12 cellular contexts compared by ENCODE assay signal in the genomic region with DNA sequence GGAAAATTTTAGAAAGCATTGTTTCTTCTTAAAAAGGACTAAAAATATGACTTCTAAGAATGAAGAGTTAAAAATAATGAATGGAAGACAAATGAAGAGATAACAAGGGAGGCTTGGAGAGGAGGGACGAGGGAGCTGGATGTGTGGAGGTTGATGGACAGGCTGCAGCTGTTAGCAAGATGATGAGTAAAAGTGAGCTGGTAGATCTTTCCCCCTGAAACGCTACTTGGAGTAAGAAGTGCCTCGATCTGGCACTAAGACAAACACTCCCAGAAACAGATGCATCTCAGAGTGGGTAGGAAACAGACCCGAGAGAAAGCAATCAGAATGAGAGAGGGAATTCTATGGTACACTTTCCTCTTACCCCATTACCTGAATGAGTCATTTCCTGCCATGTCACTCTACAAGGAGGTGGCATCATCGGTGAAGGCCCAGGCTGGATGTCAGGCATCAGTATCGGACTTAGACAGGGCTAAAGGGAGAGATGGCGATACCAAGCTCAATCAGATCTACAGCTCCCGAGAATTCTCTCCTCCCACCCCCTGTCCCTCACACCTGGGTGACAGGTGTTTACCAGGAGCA.
A peak's percentile ranks its signal among the peaks of the same experiment; 100 is the strongest.
DNase-seq lines count a peak whose midpoint lies in the region; ATAC-seq and TF ChIP-seq lines count a peak whose summit lies in the region.
"Had no signal": no experiment of that assay in that cellular context is flagged by ENCODE, and none has a peak within 500 bp of the region (broad histone marks: within the 10 kb centered on the region; RNA-seq: fewer than 3 reads in every experiment).

No MANE protein-coding gene starts in this region.

- CTCF ChIA-PET in MCF 10A (lab: Yijun Ruan, JAX) (interaction anchor here (0.9 to 4.4 kb wide), 8 partner anchors 12 to 436 kb away, joined by 3 to 23 read pairs (median 4); no protein-coding TSS in a partner anchor), WTC11 (lab: Charles Lee) (interaction anchor here (1.4 kb wide), 1 partner anchor 13 kb away, joined by 4 read pairs; no protein-coding TSS in a partner anchor)
- CTCF ChIA-PET in CD4-positive, alpha-beta memory T cell (lab: Charles Lee; ENCODE audit: partially characterized antibody), result no interaction called here

- H3K4me1 Mint-ChIP-seq in MCF 10A (ENCODE audit: insufficient read depth, unreplicated experiment), result peaks cover 21% of the 10 kb centered on the region
- no peaks in the 10 kb centered on the region for H3K4me1 Mint-ChIP-seq in WTC11
- H3K4me1 Mint-ChIP-seq in CD4-positive, alpha-beta memory T cell, result no peaks in the 10 kb centered on the region
- H3K4me1 Mint-ChIP-seq in chondrocyte (ENCODE audit: low read depth), result no peaks in the 10 kb centered on the region

- H3K36me3 ChIP-seq in breast epithelium, result no peaks in the 10 kb centered on the region
- no peaks in the 10 kb centered on the region for H3K36me3 ChIP-seq in CD4-positive, alpha-beta memory T cell (ENCODE audit: insufficient read depth, low read length)
- H3K36me3 ChIP-seq: esophagus squamous epithelium, right atrium auricular region had no signal

- ATAC-seq in HG03378 (IDR thresholded peaks at IDR 0.05; ENCODE audit: unreplicated experiment) (peak; percentile 69), WTC11 (no peak)

- no TSS peak for BruUV-seq in MCF 10A (replicated peaks; lab: Mats Ljungman, UMichigan)

- peaks cover 7% of the 10 kb centered on the region for H3K9me3 Mint-ChIP-seq in MCF 10A (ENCODE audit: unreplicated experiment)
- peaks cover 5% of the 10 kb centered on the region; the same call in 1 of the 2 replicates for H3K9me3 Mint-ChIP-seq in WTC11
- H3K9me3 Mint-ChIP-seq in CD4-positive, alpha-beta memory T cell, result peaks cover 0 to 14% (median 7%) of the 10 kb centered on the region in 8 donors
- no peaks in the 10 kb centered on the region for H3K9me3 Mint-ChIP-seq in chondrocyte (ENCODE audit: low read depth)
- H3K9me3 Mint-ChIP-seq: activated CD4-positive, alpha-beta memory T cell treated with anti-CD3 and anti-CD28 coated beads for 36 hours had no signal

- H3K4me3 Mint-ChIP-seq in MCF 10A (ENCODE audit: unreplicated experiment) (no peak overlapping the region), WTC11 (no peak overlapping the region), chondrocyte (ENCODE audit: unreplicated experiment) (no peak overlapping the region)
- H3K4me3 Mint-ChIP-seq in CD4-positive, alpha-beta memory T cell, result no peak overlapping the region
- H3K4me3 Mint-ChIP-seq: activated CD4-positive, alpha-beta memory T cell treated with anti-CD3 and anti-CD28 coated beads for 36 hours had no signal

- no peaks in the 10 kb centered on the region for H3K4me1 ChIP-seq in breast epithelium
- H3K4me1 ChIP-seq in CD4-positive, alpha-beta memory T cell (ENCODE audit: insufficient read depth, low read length), result no peaks in the 10 kb centered on the region
- H3K4me1 ChIP-seq: esophagus squamous epithelium, right atrium auricular region had no signal

- H3K27me3 Mint-ChIP-seq in MCF 10A (ENCODE audit: insufficient read depth, unreplicated experiment), result no peaks in the 10 kb centered on the region
- no peaks in the 10 kb centered on the region for H3K27me3 Mint-ChIP-seq in WTC11 (ENCODE audit: low read depth)
- no peaks in the 10 kb centered on the region for H3K27me3 Mint-ChIP-seq in CD4-positive, alpha-beta memory T cell
- H3K27me3 Mint-ChIP-seq in chondrocyte (ENCODE audit: low read depth), result peaks cover 10% of the 10 kb centered on the region
- H3K27me3 Mint-ChIP-seq: activated CD4-positive, alpha-beta memory T cell treated with anti-CD3 and anti-CD28 coated beads for 36 hours had no signal

- POLR2A ChIA-PET in MCF 10A (lab: Yijun Ruan, JAX), result interaction anchor here (1.6 to 3.5 kb wide), 4 partner anchors 9 to 22 kb away, joined by 6 to 19 read pairs (median 8); no protein-coding TSS in a partner anchor
- POLR2A ChIA-PET in WTC11 (lab: Charles Lee), result no interaction called here
- POLR2A ChIA-PET in CD4-positive, alpha-beta memory T cell (lab: Charles Lee; ENCODE audit: partially characterized antibody), result no interaction called here

- TF ChIP-seq POLR2A in breast epithelium (IDR thresholded peaks at IDR 0.05), result no peak

- H3K4me3 ChIP-seq in breast epithelium, result no peak overlapping the region
- H3K4me3 ChIP-seq in CD4-positive, alpha-beta memory T cell (ENCODE audit: low read length in 2 of 2), result no peak overlapping the region
- H3K4me3 ChIP-seq: esophagus squamous epithelium, right atrium auricular region had no signal

- DNase-seq in MCF 10A (ENCODE audit: unreplicated experiment) (peak; percentile 68), breast epithelium (ENCODE audit: low spot score in 2 of 2) (no peak), WTC11 (ENCODE audit: low spot score) (no peak), DMS 273 treated with DMSO at 0.1 percent for 48 hours (lab: John Stamatoyannopoulos, UW) (no peak), NCI-H1092 treated with DMSO at 0.1 percent for 48 hours (lab: John Stamatoyannopoulos, UW) (no peak), chondrocyte (ENCODE audit: low spot score) (no peak)
- DNase-seq in CD4-positive, alpha-beta memory T cell, result no peak
- DNase-seq: activated CD4-positive, alpha-beta memory T cell treated with anti-CD3 and anti-CD28 coated beads for 36 hours; activated gamma-delta T cell treated with Interleukin-2 at 50 U/mL for 16 hours; esophagus squamous epithelium had no signal

- TF ChIP-seq CTCF in MCF 10A (IDR thresholded peaks at IDR 0.05; ENCODE audit: unreplicated experiment) (no peak), breast epithelium (IDR thresholded peaks at IDR 0.05) (no peak), WTC11 (IDR thresholded peaks at IDR 0.05) (no peak), chondrocyte (IDR thresholded peaks at IDR 0.05) (no peak)

- H3K27ac Mint-ChIP-seq in MCF 10A (ENCODE audit: low read depth, unreplicated experiment) (peak overlapping the region; percentile 61), WTC11 (no peak overlapping the region), chondrocyte (ENCODE audit: unreplicated experiment) (no peak overlapping the region)
- H3K27ac Mint-ChIP-seq in CD4-positive, alpha-beta memory T cell, result no peak overlapping the region
- H3K27ac Mint-ChIP-seq: activated CD4-positive, alpha-beta memory T cell treated with anti-CD3 and anti-CD28 coated beads for 36 hours had no signal

- no peak overlapping the region for H3K27ac ChIP-seq in breast epithelium
- no peak overlapping the region for H3K27ac ChIP-seq in CD4-positive, alpha-beta memory T cell (ENCODE audit: low read depth, low read length)
- H3K27ac ChIP-seq: esophagus squamous epithelium, right atrium auricular region had no signal

- no peaks in the 10 kb centered on the region for H3K9me3 ChIP-seq in breast epithelium
- no peaks in the 10 kb centered on the region for H3K9me3 ChIP-seq in CD4-positive, alpha-beta memory T cell (ENCODE audit: control insufficient read depth in 1 of 2, low read length in 2 of 2)
- H3K9me3 ChIP-seq: esophagus squamous epithelium, right atrium auricular region had no signal

- H3K36me3 Mint-ChIP-seq in MCF 10A (ENCODE audit: insufficient read depth, unreplicated experiment) (no peaks in the 10 kb centered on the region), WTC11 (no peaks in the 10 kb centered on the region), chondrocyte (ENCODE audit: low read depth) (no peaks in the 10 kb centered on the region)
- no peaks in the 10 kb centered on the region for H3K36me3 Mint-ChIP-seq in CD4-positive, alpha-beta memory T cell
- H3K36me3 Mint-ChIP-seq: activated CD4-positive, alpha-beta memory T cell treated with anti-CD3 and anti-CD28 coated beads for 36 hours had no signal

- no peaks in the 10 kb centered on the region for H3K27me3 ChIP-seq in breast epithelium
- no peaks in the 10 kb centered on the region for H3K27me3 ChIP-seq in CD4-positive, alpha-beta memory T cell (ENCODE audit: insufficient read depth, low read length)
- H3K27me3 ChIP-seq: esophagus squamous epithelium, right atrium auricular region had no signal

- intact Hi-C loops in MCF 10A (cut with micrococcal nuclease) (no loop called here), breast epithelium (cut with DNase I; ENCODE audit: low total_unique reads) (no loop called here)
- intact Hi-C loops in CD4-positive, alpha-beta memory T cell (cut with micrococcal nuclease), result no loop called here

TF ChIP-seq in WTC11, 78 proteins besides CTCF, POLR2A, EP300 and RAD21:
- TF ChIP-seq GABPB1 (CRISPR knock-in tag; IDR thresholded peaks at IDR 0.05) (peak; percentile 64; the same call in 1 of the 2 replicates), USF2 (CRISPR knock-in tag; IDR thresholded peaks at IDR 0.05) (no peak)
